15 cellular contexts compared by ENCODE assay signal in the genomic region with DNA sequence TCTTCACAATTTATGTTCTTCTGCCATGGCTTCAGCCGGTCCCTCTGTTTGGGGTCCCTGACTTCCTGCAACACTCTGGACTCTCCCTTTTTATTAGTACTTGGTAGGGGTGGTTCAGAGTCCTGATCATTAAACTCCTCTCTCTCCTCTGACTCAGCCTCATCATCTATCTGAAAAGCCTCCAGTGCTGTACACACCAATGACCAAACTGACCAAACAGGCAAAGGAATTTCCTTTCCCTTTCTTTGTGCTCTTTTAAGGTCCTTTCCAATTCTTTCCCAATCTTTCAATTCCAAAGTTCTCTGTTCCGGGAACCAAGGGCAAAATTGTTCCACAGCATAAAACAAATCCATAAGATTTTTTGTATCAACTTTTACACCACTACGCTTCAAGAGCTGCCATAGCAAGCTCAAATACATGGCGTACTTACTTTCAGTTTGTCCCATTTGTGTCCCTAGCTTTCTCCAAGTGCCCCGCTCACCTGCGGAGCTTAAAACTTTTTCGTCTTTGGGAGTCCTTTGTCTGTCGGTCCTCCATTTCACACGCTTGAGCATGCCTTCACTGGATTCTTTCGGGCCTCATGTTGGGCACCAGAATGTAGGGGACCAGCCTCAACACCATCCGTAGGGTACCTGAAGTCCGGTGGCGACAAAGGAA. TPM values are rescaled to one million over a fixed set of nuclear protein-coding genes. Genes with fewer than 3 reads are reported as not detected.
DNase-seq lines count a peak whose midpoint lies in the region; ATAC-seq, FAIRE-seq and TF ChIP-seq lines count a peak whose summit lies in the region.
"Had no signal": no experiment of that assay in that cellular context is flagged by ENCODE, and none has a peak within 500 bp of the region (broad histone marks: within the 10 kb centered on the region; RNA-seq: fewer than 3 reads in every experiment).

No MANE protein-coding gene starts in this region.

- no peaks in the 10 kb centered on the region for H3K27me3 ChIP-seq in brain microvascular endothelial cell (replicated peaks)
- H3K27me3 ChIP-seq in HepG2 (ENCODE audit: control insufficient read depth in 1 of 2, insufficient read depth in 2 of 2, low read length in 2 of 2), result no peaks in the 10 kb centered on the region
- H3K27me3 ChIP-seq in uterus, result no peaks in the 10 kb centered on the region
- H3K27me3 ChIP-seq: esophagus muscularis mucosa had no signal

- H2AFZ ChIP-seq in HepG2 (ENCODE audit: low read length), result no peak overlapping the region

- peaks cover 6% of the 10 kb centered on the region; the same call in 1 of the 2 replicates for H3K9me3 Mint-ChIP-seq in HFFc6
- H3K9me3 Mint-ChIP-seq: central memory CD8-positive, alpha-beta T cell had no signal

- H3K9ac ChIP-seq in HepG2 (ENCODE audit: insufficient read depth, low read depth, low read length), result peak overlapping the region; percentile 79

- peak overlapping the region; percentile 35; the same call in 1 of the 2 replicates for H3K27ac Mint-ChIP-seq in HFFc6
- H3K27ac Mint-ChIP-seq: nephron progenitor cell had no signal

- H3K79me2 ChIP-seq in HepG2 (ENCODE audit: insufficient read depth, low read length), result peaks cover 77% of the 10 kb centered on the region

- in situ Hi-C loops in brain microvascular endothelial cell (cut with HindIII; ENCODE audit: low pct_ligation_motif_present, low sequenced_read_pairs), result no loop called here
- in situ Hi-C loops in HepG2 (cut with HindIII; ENCODE audit: extremely low pct_ligation_motif_present, low pct_unique_long_range_greater_than_20kb), result no loop called here

- WGBS in HepG2 (ENCODE audit: low lambda C conversion rate), result 6% methylated on average over 13 of the region's 13 CpGs

- H3K27me3 Mint-ChIP-seq in HFFc6 (ENCODE audit: insufficient read depth), result no peaks in the 10 kb centered on the region
- H3K27me3 Mint-ChIP-seq: central memory CD8-positive, alpha-beta T cell had no signal

- H3K36me3 Mint-ChIP-seq in HFFc6 (ENCODE audit: low read depth), result peaks cover 26% of the 10 kb centered on the region

- peaks cover 65% of the 10 kb centered on the region for H3K4me1 ChIP-seq in HepG2 (ENCODE audit: insufficient read depth, low read length)
- H3K4me1 ChIP-seq in uterus, result no peaks in the 10 kb centered on the region

- H3K4me1 Mint-ChIP-seq in HFFc6 (ENCODE audit: low read depth), result peaks cover 39% of the 10 kb centered on the region
- H3K4me1 Mint-ChIP-seq: nephron progenitor cell had no signal

- DNase-seq in AG04449 (ENCODE audit: low read depth, low spot score) (peak; percentile 16), HFFc6 (peak; percentile 63), brain microvascular endothelial cell (peak; percentile 7), HepG2 (ENCODE audit: low spot score) (peak; percentile 81), NCI-H69 (lab: John Stamatoyannopoulos, UW) (no peak), nucleus accumbens (lab: John Stamatoyannopoulos, UW) (no peak), uterus (no peak)
- no peak for DNase-seq in activated CD8-positive, alpha-beta memory T cell treated with anti-CD3 and anti-CD28 coated beads, Interleukin-2, amount 50 U/mL, for 4 hours
- DNase-seq: activated CD4-positive, alpha-beta T cell treated with anti-CD3 and anti-CD28 coated beads for 48 hours; activated effector memory CD4-positive, alpha-beta T cell treated with Interleukin-2 at 50 U/mL for 16 hours; kidney; nephron progenitor cell had no signal

- FAIRE-seq in HepG2 (lab: Jason Lieb, UNC), result peak; percentile 34
- FAIRE-seq: kidney had no signal

- TF ChIP-seq EP300 in HepG2 (IDR thresholded peaks at IDR 0.05; ENCODE audit: low read depth in 2 of 2, low read length in 2 of 2), result 0 out of 4 replicates have a peak, but pooled peaks of 1 of the 2 experiments have one; percentile 20
- no peak for TF ChIP-seq EP300 in HepG2 (CRISPR knock-in tag; IDR thresholded peaks at IDR 0.05; ENCODE audit: borderline replicate concordance)

- no peak for TF ChIP-seq RAD21 in HepG2 (CRISPR knock-in tag; IDR thresholded peaks at IDR 0.05)

- H4K20me1 ChIP-seq in HepG2 (ENCODE audit: insufficient read depth, low read length), result no peaks in the 10 kb centered on the region

- H3K36me3 ChIP-seq in brain microvascular endothelial cell (replicated peaks), result no peaks in the 10 kb centered on the region
- H3K36me3 ChIP-seq in HepG2 (replicated peaks in 1 of 2; ENCODE audit: control insufficient read depth in 1 of 2, insufficient read depth in 2 of 2, low read length in 2 of 2), result peaks cover 0 to 2% of the 10 kb centered on the region in 2 experiments; a peak in 1 of 5 replicates
- no peaks in the 10 kb centered on the region for H3K36me3 ChIP-seq in uterus
- H3K36me3 ChIP-seq: esophagus muscularis mucosa had no signal

- H3K9me3 ChIP-seq in HepG2 (ENCODE audit: low read length) (no peaks in the 10 kb centered on the region), uterus (no peaks in the 10 kb centered on the region)
- H3K9me3 ChIP-seq: esophagus muscularis mucosa had no signal

- H3K27ac ChIP-seq in brain microvascular endothelial cell (no peak overlapping the region), HepG2 (ENCODE audit: extremely low read length, insufficient read depth, low read length) (peak overlapping the region; percentile 85), uterus (no peak overlapping the region)
- H3K27ac ChIP-seq: C4-2B, esophagus muscularis mucosa had no signal

- ATAC-seq in HepG2, result peak; percentile 94

- CTCF ChIA-PET in AG04449 (lab: Yijun Ruan, JAX) (no interaction called here), HepG2 (lab: Yijun Ruan, JAX; ENCODE audit: low intra/inter-chr PET ratio, low total read pairs) (no interaction called here)

- BruUV-seq in HepG2 (replicated peaks; lab: Mats Ljungman, UMichigan), result TSS peak; percentile 80

- TF ChIP-seq POLR2A in HepG2 (IDR thresholded peaks at IDR 0.05; ENCODE audit: insufficient read depth in 1 of 2, low read depth in 2 of 2, low read length in 2 of 2), result peak in 1 of 2 experiments; percentile 8; a peak in 1 of 4 replicates
- no peak for TF ChIP-seq POLR2A in uterus (IDR thresholded peaks at IDR 0.05)

- POLR2A ChIA-PET in AG04449 (lab: Yijun Ruan, JAX) (no interaction called here), HepG2 (lab: Yijun Ruan, JAX) (interaction anchor here (0.9 to 1.5 kb wide), 4 partner anchors 8 to 135 kb away, joined by 3 to 10 read pairs (median 4); a partner anchor contains a TSS)

- H3K4me3 Mint-ChIP-seq in HFFc6, result peak overlapping the region; percentile 13; the same call in 1 of the 2 replicates
- H3K4me3 Mint-ChIP-seq: central memory CD8-positive, alpha-beta T cell; nephron progenitor cell had no signal

- peak overlapping the region; percentile 85 for H3K4me2 ChIP-seq in HepG2 (ENCODE audit: low read depth, low read length)

- H3K4me3 ChIP-seq in AG04449 (ENCODE audit: low read depth, low read length), result no peak overlapping the region
- no peak overlapping the region for H3K4me3 ChIP-seq in brain microvascular endothelial cell (ENCODE audit: low read depth, low read length)
- peak overlapping the region; percentile 49 to 80 (median 63) for H3K4me3 ChIP-seq in HepG2 (replicated peaks in 1 of 3; ENCODE audit: insufficient read depth in 1 of 3, low read depth in 2 of 3, low read length in 3 of 3)
- H3K4me3 ChIP-seq in uterus, result no peak overlapping the region
- H3K4me3 ChIP-seq: esophagus muscularis mucosa had no signal

- intact Hi-C loops in HepG2 (cut with micrococcal nuclease; ENCODE audit: unreplicated experiment), result no loop called here
- intact Hi-C loops in uterus (cut with DNase I; ENCODE audit: low total_unique reads), result no loop called here

- TF ChIP-seq CTCF in AG04449 (IDR thresholded peaks at IDR 0.05; ENCODE audit: insufficient read depth, low read length, missing control alignments) (no peak), HFFc6 (IDR thresholded peaks at IDR 0.05) (no peak), brain microvascular endothelial cell (IDR thresholded peaks at IDR 0.05; ENCODE audit: low read depth, low read length, missing control alignments) (no peak), HepG2 (CRISPR knock-in tag; IDR thresholded peaks at IDR 0.05) (no peak), uterus (IDR thresholded peaks at IDR 0.05) (no peak)

RNA-seq across cellular contexts. Expression of a gene that starts 9.6 kb away (rescaled TPM):
- 100 to 1,000 TPM; 100 to 110 (median 104) TPM for total RNA-seq in HFFc6 (2021; fragmentation: NEBNext Ultra II Directional; extraction: Animal tissue kit (Norgen Biotek cat#: 25700))
- total RNA-seq in HepG2 (2016; rRNA removed; fragmentation: Illumina TruSeq; extraction: Trizol) (133 and 153 TPM in 2 replicates), uterus (100 to 1,000 TPM in 1 of 4 donors, 10 to 100 TPM in 3; 43.5 to 177 (median 69.6) TPM)
- 76.4 and 78.3 TPM in 2 replicates for total RNA-seq in HepG2 (2016; cell fraction: cytosol; rRNA removed; fragmentation: Illumina TruSeq; extraction: Trizol; ENCODE audit: low read depth)
- 131 and 149 TPM in 2 replicates for total RNA-seq in HepG2 (2016; cell fraction: insoluble cytoplasmic fraction; rRNA removed; fragmentation: Illumina TruSeq; extraction: Trizol)
- 125 and 128 TPM in 2 replicates for total RNA-seq in HepG2 (2016; cell fraction: membrane; rRNA removed; fragmentation: Illumina TruSeq; extraction: Trizol)
- 85.3 and 87.5 TPM in 2 replicates for total RNA-seq in HepG2 (2016; cell fraction: nucleus; rRNA removed; fragmentation: Illumina TruSeq; extraction: Trizol)
- 123 and 129 TPM in 2 replicates for polyA plus RNA-seq in HepG2 (2011; rRNA removed)
- 110 and 124 TPM in 2 replicates for polyA plus RNA-seq in HepG2 (2011; cell fraction: cytosol; rRNA removed)
- polyA plus RNA-seq in HepG2 (2011; cell fraction: nucleus; rRNA removed), result 81.2 and 89.4 TPM in 2 replicates
- polyA plus RNA-seq in HepG2 (2012), result 102 and 105 TPM in 2 replicates
- 74.8 and 88.6 TPM in 2 replicates for polyA plus RNA-seq in HepG2 (2016; cell fraction: cytosol; fragmentation: Illumina TruSeq; extraction: Trizol; ENCODE audit: low read depth)
- polyA plus RNA-seq in HepG2 (2016; cell fraction: insoluble cytoplasmic fraction; fragmentation: Illumina TruSeq; extraction: Trizol; ENCODE audit: low read depth), result 170 TPM in 2 replicates
- polyA plus RNA-seq in HepG2 (2016; cell fraction: membrane; fragmentation: Illumina TruSeq; extraction: Trizol; ENCODE audit: low read depth), result 103 and 106 TPM in 2 replicates
- 170 and 180 TPM in 2 replicates for polyA plus RNA-seq in HepG2 (2016; cell fraction: nucleus; fragmentation: Illumina TruSeq; extraction: Trizol; ENCODE audit: insufficient read depth, low read depth)
- polyA minus RNA-seq in HepG2 (2011; rRNA and poly(A)+ RNA removed; ENCODE audit: low replicate concordance), result 121 and 292 TPM in 2 replicates
- 66.4 and 67.5 TPM in 2 replicates for polyA minus RNA-seq in HepG2 (2011; cell fraction: cytosol; rRNA and poly(A)+ RNA removed)
- 105 and 137 TPM in 2 replicates for polyA minus RNA-seq in HepG2 (2011; cell fraction: nucleus; rRNA and poly(A)+ RNA removed)

RNA-seq across cellular contexts. Expression of a gene that starts 9.9 kb away (rescaled TPM):
- 10 to 100 TPM; 39.6 to 50.7 (median 42.0) TPM for total RNA-seq in HFFc6 (2021; fragmentation: NEBNext Ultra II Directional; extraction: Animal tissue kit (Norgen Biotek cat#: 25700))
- total RNA-seq in HepG2 (2016; rRNA removed; fragmentation: Illumina TruSeq; extraction: Trizol), result 28.5 and 33.9 TPM in 2 replicates
- total RNA-seq in HepG2 (2016; cell fraction: cytosol; rRNA removed; fragmentation: Illumina TruSeq; extraction: Trizol; ENCODE audit: low read depth), result 158 and 165 TPM in 2 replicates
- 27.8 and 28.0 TPM in 2 replicates for total RNA-seq in HepG2 (2016; cell fraction: insoluble cytoplasmic fraction; rRNA removed; fragmentation: Illumina TruSeq; extraction: Trizol)
- 38.7 and 52.1 TPM in 2 replicates for total RNA-seq in HepG2 (2016; cell fraction: membrane; rRNA removed; fragmentation: Illumina TruSeq; extraction: Trizol)
- 24.4 and 25.8 TPM in 2 replicates for total RNA-seq in HepG2 (2016; cell fraction: nucleus; rRNA removed; fragmentation: Illumina TruSeq; extraction: Trizol)
- polyA plus RNA-seq in HepG2 (2011; rRNA removed), result 58.3 and 69.4 TPM in 2 replicates
- 44.0 and 71.4 TPM in 2 replicates for polyA plus RNA-seq in HepG2 (2011; cell fraction: cytosol; rRNA removed)
- 54.4 and 59.2 TPM in 2 replicates for polyA plus RNA-seq in HepG2 (2011; cell fraction: nucleus; rRNA removed)
- polyA plus RNA-seq in HepG2 (2012), result 28.7 and 30.1 TPM in 2 replicates
- polyA plus RNA-seq in HepG2 (2016; cell fraction: cytosol; fragmentation: Illumina TruSeq; extraction: Trizol; ENCODE audit: low read depth), result 6.7 and 6.8 TPM in 2 replicates
- 43.4 and 51.4 TPM in 2 replicates for polyA plus RNA-seq in HepG2 (2016; cell fraction: insoluble cytoplasmic fraction; fragmentation: Illumina TruSeq; extraction: Trizol; ENCODE audit: low read depth)
- 18.2 and 18.4 TPM in 2 replicates for polyA plus RNA-seq in HepG2 (2016; cell fraction: membrane; fragmentation: Illumina TruSeq; extraction: Trizol; ENCODE audit: low read depth)
- polyA plus RNA-seq in HepG2 (2016; cell fraction: nucleus; fragmentation: Illumina TruSeq; extraction: Trizol; ENCODE audit: insufficient read depth, low read depth), result 64.0 and 67.4 TPM in 2 replicates
- polyA minus RNA-seq in HepG2 (2011; rRNA and poly(A)+ RNA removed; ENCODE audit: low replicate concordance), result 40.5 and 74.2 TPM in 2 replicates
- 25.3 and 29.9 TPM in 2 replicates for polyA minus RNA-seq in HepG2 (2011; cell fraction: cytosol; rRNA and poly(A)+ RNA removed)
- polyA minus RNA-seq in HepG2 (2011; cell fraction: nucleus; rRNA and poly(A)+ RNA removed), result 33.9 and 68.1 TPM in 2 replicates
- 1,000 to 10,000 TPM in 1 of 4 donors, 100 to 1,000 TPM in 2, 10 to 100 TPM in 1; 79.1 to 6,578 (median 156) TPM for total RNA-seq in uterus

Comparison
In these comparisons a context has a peak if more than half of its experiments do, and no peak if none do; other contexts are left out.
1. DNase-seq: peak in AG04449 (single experiment), HFFc6 (single experiment), brain microvascular endothelial cell (single experiment) and HepG2 (single experiment); none in activated CD8-positive, alpha-beta memory T cell treated with anti-CD3 and anti-CD28 coated beads, Interleukin-2, amount 50 U/mL, for 4 hours (single experiment), NCI-H69 (single experiment), nucleus accumbens (0 of 56) and uterus (0 of 2).
2. H3K4me3 ChIP-seq: peak in HepG2 (3 of 3); none in AG04449 (single experiment), brain microvascular endothelial cell (single experiment) and uterus (0 of 2).